In the genomic region with DNA sequence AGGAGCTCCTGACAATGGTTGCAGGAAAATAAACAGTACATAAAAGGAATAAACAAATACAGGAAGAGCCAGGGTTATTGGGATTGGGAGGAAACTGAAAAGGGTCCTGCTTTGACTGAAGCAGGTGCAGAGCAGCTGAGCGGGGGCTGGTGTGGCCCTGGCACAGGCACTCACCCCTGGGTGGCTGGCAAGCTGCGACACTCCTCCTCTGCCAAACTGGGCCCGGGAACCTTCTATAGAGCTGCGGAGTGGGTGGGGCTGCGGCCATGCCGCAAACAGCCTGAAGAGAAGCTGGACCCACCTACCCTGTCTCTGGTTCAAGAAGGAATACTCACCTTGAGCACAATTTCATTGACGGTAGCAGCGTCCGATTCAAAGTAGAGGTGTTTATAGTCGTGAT, we compare ENCODE assay signal across 14 cellular contexts.
"Had no signal": no experiment of that assay in that cellular context is flagged by ENCODE, and none has a peak within 500 bp of the region (broad histone marks: within the 10 kb centered on the region; RNA-seq: fewer than 3 reads in every experiment).

No MANE protein-coding gene starts in this region.

- DNase-seq: activated CD4-positive, alpha-beta T cell treated with anti-CD3 and anti-CD28 coated beads for 1 hour; activated CD4-positive, alpha-beta T cell treated with anti-CD3 and anti-CD28 coated beads, Interleukin-2, amount 50 U/mL, for 4 hours; activated naive CD4-positive, alpha-beta T cell; activated naive CD8-positive, alpha-beta T cell treated with anti-CD3 and anti-CD28 coated beads for 36 hours; amygdala; caudate nucleus; foreskin fibroblast; mesenchymal stem cell; mucosa of descending colon; naive B cell; spleen; stimulated activated CD4-positive, alpha-beta T cell treated with anti-CD3 and anti-CD28 coated beads, Interleukin-4, amount 100 ng/mL, for 4 hours; stimulated activated naive B cell treated with anti-CD40 and anti-IgM and Interleukin-4, amounts not matched to agents 10 μg/mL and 1 μg/mL and 100 μg/mL, for 72 hours had no signal

- H3K27me3 Mint-ChIP-seq: activated naive CD8-positive, alpha-beta T cell treated with anti-CD3 and anti-CD28 coated beads for 36 hours; stimulated activated naive B cell treated with anti-CD40 and anti-IgM and Interleukin-4, amounts not matched to agents 10 μg/mL and 1 μg/mL and 100 μg/mL, for 72 hours had no signal

- H3K4me1 Mint-ChIP-seq: activated naive CD8-positive, alpha-beta T cell treated with anti-CD3 and anti-CD28 coated beads for 36 hours had no signal

- H3K27ac Mint-ChIP-seq: activated naive CD8-positive, alpha-beta T cell treated with anti-CD3 and anti-CD28 coated beads for 36 hours; stimulated activated naive B cell treated with anti-CD40 and anti-IgM and Interleukin-4, amounts not matched to agents 10 μg/mL and 1 μg/mL and 100 μg/mL, for 72 hours; T-helper 1 cell treated with Interleukin-12 subunit alpha and Interleukin-12 subunit beta and Interleukin-4 antibody, amounts not matched to agents 30 μg/mL and 1 μg/mL, for 36 hours had no signal

- H3K4me3 ChIP-seq: mucosa of descending colon, spleen had no signal

- H3K27me3 ChIP-seq: spleen had no signal

- H3K9me3 Mint-ChIP-seq: activated naive CD8-positive, alpha-beta T cell treated with anti-CD3 and anti-CD28 coated beads for 36 hours; naive B cell; stimulated activated naive B cell treated with anti-CD40 and anti-IgM and Interleukin-4, amounts not matched to agents 10 μg/mL and 1 μg/mL and 100 μg/mL, for 72 hours; T-helper 1 cell treated with Interleukin-12 subunit alpha and Interleukin-12 subunit beta and Interleukin-4 antibody, amounts not matched to agents 30 μg/mL and 1 μg/mL, for 36 hours had no signal

- ATAC-seq: mucosa of descending colon; stimulated activated naive B cell treated with anti-CD40 and anti-IgM and Interleukin-4, amounts not matched to agents 10 μg/mL and 1 μg/mL and 100 μg/mL, for 72 hours had no signal

- H3K4me3 Mint-ChIP-seq: activated naive CD8-positive, alpha-beta T cell treated with anti-CD3 and anti-CD28 coated beads for 36 hours; naive B cell; stimulated activated naive B cell treated with anti-CD40 and anti-IgM and Interleukin-4, amounts not matched to agents 10 μg/mL and 1 μg/mL and 100 μg/mL, for 72 hours; T-helper 1 cell treated with Interleukin-12 subunit alpha and Interleukin-12 subunit beta and Interleukin-4 antibody, amounts not matched to agents 30 μg/mL and 1 μg/mL, for 36 hours had no signal
